Comparison of ENCODE assay signal across 14 cellular contexts in the genomic region with DNA sequence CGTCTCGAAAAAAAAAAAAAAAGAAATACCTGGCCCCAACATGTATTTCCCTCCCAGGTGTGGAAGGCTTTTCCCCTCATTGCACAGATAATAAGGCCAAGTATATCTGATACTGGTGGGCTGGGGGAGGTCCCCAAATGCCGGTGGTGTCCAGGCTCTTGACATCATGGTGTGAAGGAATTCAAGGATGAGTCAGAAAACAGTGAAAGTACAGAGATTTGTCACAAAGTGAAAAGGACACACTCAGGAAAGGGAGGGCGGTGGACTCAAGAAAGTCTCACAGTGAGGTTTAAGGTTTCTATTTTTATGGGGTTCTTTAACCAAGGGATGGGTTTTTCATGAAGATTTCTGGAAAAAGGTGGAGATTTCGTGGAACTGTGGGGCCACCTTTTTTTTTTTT. TPM values are rescaled to one million over a fixed set of nuclear protein-coding genes. Genes with fewer than 3 reads are reported as not detected.
DNase-seq lines count a peak whose midpoint lies in the region; ATAC-seq, FAIRE-seq and TF ChIP-seq lines count a peak whose summit lies in the region.
"Had no signal": no experiment of that assay in that cellular context is flagged by ENCODE, and none has a peak within 500 bp of the region (broad histone marks: within the 10 kb centered on the region; RNA-seq: fewer than 3 reads in every experiment).

No MANE protein-coding gene starts in this region.

- no peaks in the 10 kb centered on the region for H3K9me3 Mint-ChIP-seq in endodermal cell
- H3K9me3 Mint-ChIP-seq: CD4-positive, alpha-beta T cell; stimulated activated naive B cell treated with anti-CD40 and anti-IgM and Interleukin-4, amounts not matched to agents 10 μg/mL and 1 μg/mL and 100 μg/mL, for 72 hours had no signal

- peaks cover 51% of the 10 kb centered on the region for H3K4me1 Mint-ChIP-seq in endodermal cell

- H3K4me1 ChIP-seq in endodermal cell (ENCODE audit: control insufficient read depth, insufficient read depth, low read length), result peaks cover 24% of the 10 kb centered on the region

- no peak for FAIRE-seq in GM19239 (lab: Jason Lieb, UNC)

- no peak overlapping the region for H3K9ac ChIP-seq in endodermal cell (ENCODE audit: extremely low read depth, low read length, poor library complexity, severe bottlenecking)

- TF ChIP-seq CTCF in endodermal cell (conservative IDR thresholded peaks at IDR 0.05), result no peak

- no peak overlapping the region for H3K4me3 Mint-ChIP-seq in endodermal cell
- H3K4me3 Mint-ChIP-seq: CD4-positive, alpha-beta T cell; stimulated activated naive B cell treated with anti-CD40 and anti-IgM and Interleukin-4, amounts not matched to agents 10 μg/mL and 1 μg/mL and 100 μg/mL, for 72 hours had no signal

- ATAC-seq in GM18499 (IDR thresholded peaks at IDR 0.05; ENCODE audit: insufficient read depth, unreplicated experiment), result peak; percentile 69
- peak; percentile 55 for ATAC-seq in GM19455 (IDR thresholded peaks at IDR 0.05; ENCODE audit: unreplicated experiment)
- peak; percentile 39 for ATAC-seq in HG02981 (IDR thresholded peaks at IDR 0.05; ENCODE audit: unreplicated experiment)

- no peaks in the 10 kb centered on the region for H3K27me3 ChIP-seq in endodermal cell (ENCODE audit: control insufficient read depth, insufficient read depth, low read length, poor library complexity, severe bottlenecking)

- H3K9me3 ChIP-seq in endodermal cell (ENCODE audit: control insufficient read depth, low read length), result no peaks in the 10 kb centered on the region

- H3K27me3 Mint-ChIP-seq in endodermal cell (ENCODE audit: insufficient read depth), result no peaks in the 10 kb centered on the region
- H3K27me3 Mint-ChIP-seq: CD4-positive, alpha-beta T cell; stimulated activated naive B cell treated with anti-CD40 and anti-IgM and Interleukin-4, amounts not matched to agents 10 μg/mL and 1 μg/mL and 100 μg/mL, for 72 hours had no signal

- no peaks in the 10 kb centered on the region for H3K36me3 ChIP-seq in endodermal cell (ENCODE audit: control insufficient read depth, insufficient read depth, low read length)

- WGBS in endodermal cell (ENCODE audit: insufficient coverage in 1 of 2, insufficient read length in 1 of 2), 2 experiments, result 85 to 94% methylated on average over 2 to 5 of the region's 5 CpGs

- H3K27ac Mint-ChIP-seq in endodermal cell, result peak overlapping the region; percentile 87
- H3K27ac Mint-ChIP-seq: CD4-positive, alpha-beta T cell; stimulated activated naive B cell treated with anti-CD40 and anti-IgM and Interleukin-4, amounts not matched to agents 10 μg/mL and 1 μg/mL and 100 μg/mL, for 72 hours had no signal

- H3K4me3 ChIP-seq in endodermal cell (ENCODE audit: low read length), result no peak overlapping the region

- H3K27ac ChIP-seq in endodermal cell (ENCODE audit: low read depth, low read length), result no peak overlapping the region

- DNase-seq in endodermal cell (no peak), NCI-H524 (lab: John Stamatoyannopoulos, UW) (no peak), mesenteric fat pad (ENCODE audit: low spot score) (no peak), GM19239 (ENCODE audit: insufficient read length, low spot score) (no peak), inferior parietal cortex (ENCODE audit: extremely low spot score) (no peak)
- DNase-seq: activated CD4-positive, alpha-beta T cell treated with anti-CD3 and anti-CD28 coated beads for 1 hour; activated naive CD4-positive, alpha-beta T cell; CD4-positive, alpha-beta T cell; KG1; mammary epithelial cell; stimulated activated naive B cell treated with anti-CD40 and anti-IgM and Interleukin-4, amounts not matched to agents 10 μg/mL and 1 μg/mL and 100 μg/mL, for 72 hours had no signal

- H3K36me3 Mint-ChIP-seq in endodermal cell (ENCODE audit: low read depth), result no peaks in the 10 kb centered on the region
- H3K36me3 Mint-ChIP-seq: stimulated activated naive B cell treated with anti-CD40 and anti-IgM and Interleukin-4, amounts not matched to agents 10 μg/mL and 1 μg/mL and 100 μg/mL, for 72 hours had no signal

RNA-seq across cellular contexts. Expression of gene FZD5, which starts 37.8 kb away (rescaled TPM):
- 1,000 to 10,000 TPM; 1,055 to 1,188 TPM for total RNA-seq in endodermal cell
- 95.5 TPM for polyA plus RNA-seq in endodermal cell (2013, experiment 1 of 2)
- 122 TPM for polyA plus RNA-seq in endodermal cell (2013, experiment 2 of 2)
- 22.3 TPM for total RNA-seq in mesenteric fat pad

Comparison
In these comparisons a context has a peak if more than half of its experiments do, and no peak if none do; other contexts are left out.
1. RNA of gene FZD5, which starts 37.8 kb away (total RNA-seq): 1,055 to 1,188 TPM in endodermal cell; 22.3 TPM in mesenteric fat pad (single experiment); every median in the first group is over 10 times any median in the second.
2. Peak in every context shown above with its lines, with median percentiles within 50 percentile points of each other: ATAC-seq.